Comparison of ENCODE assay signal across 19 cellular contexts in genomic region chr6:45703041-45703739, GRCh38.
DNase-seq lines count a peak whose midpoint lies in the region; ATAC-seq and TF ChIP-seq lines count a peak whose summit lies in the region.
"Had no signal": no experiment of that assay in that cellular context is flagged by ENCODE, and none has a peak within 500 bp of the region (broad histone marks: within the 10 kb centered on the region; RNA-seq: fewer than 3 reads in every experiment).

No MANE protein-coding gene starts in this region.

- H3K27me3 ChIP-seq in gastroesophageal sphincter: no peaks in the 10 kb centered on the region
- H3K27me3 ChIP-seq: BE2C, heart right ventricle, vagina had no signal

- no peaks in the 10 kb centered on the region for H3K9me3 ChIP-seq in gastroesophageal sphincter
- H3K9me3 ChIP-seq: BE2C, heart right ventricle, vagina had no signal

- no peak for TF ChIP-seq POLR2A in gastroesophageal sphincter (IDR thresholded peaks at IDR 0.05)

- no peak for TF ChIP-seq CTCF in gastroesophageal sphincter (IDR thresholded peaks at IDR 0.05)

- no peak overlapping the region for H3K27ac ChIP-seq in gastroesophageal sphincter
- H3K27ac ChIP-seq: heart right ventricle, vagina had no signal

- DNase-seq in ACHN (peak; percentile 25), GM03348 (ENCODE audit: low spot score) (peak; percentile 29), fibroblast of peridontal ligament (ENCODE audit: extremely low read depth) (peak; percentile 78), SHP77 treated with DMSO at 0.1 percent for 48 hours (lab: John Stamatoyannopoulos, UW) (no peak)
- DNase-seq in stimulated activated CD8-positive, alpha-beta memory T cell treated with anti-CD3 and anti-CD28 coated beads, Interleukin-4, amount 100 ng/mL, for 48 hours: no peak
- DNase-seq: activated naive CD4-positive, alpha-beta T cell treated with anti-CD3 and anti-CD28 coated beads, Interleukin-2, amount 50 U/mL, for 16 hours; BE2C; cerebellar nuclear complex; DMS 273 treated with DMSO at 0.1 percent for 48 hours; heart right ventricle; left cardiac atrium; NCI-H1092; NCI-H2171; NK-92 treated with Interleukin-12 subunit alpha and Interleukin-12 subunit beta, amount 100 ng/mL, for 24 hours; occipital lobe had no signal

- TF ChIP-seq EP300 in gastroesophageal sphincter (IDR thresholded peaks at IDR 0.05): no peak

- in situ Hi-C loops in ACHN (cut with HindIII; ENCODE audit: low pct_ligation_motif_present, low pct_unique_long_range_greater_than_20kb, low sequenced_read_pairs): no loop called here

- WGBS in gastroesophageal sphincter (ENCODE audit: low coverage in 1 of 2), 2 donors: 65 to 79% methylated on average over 3 of the region's 3 CpGs

- H3K4me3 ChIP-seq in gastroesophageal sphincter: no peak overlapping the region
- H3K4me3 ChIP-seq: heart right ventricle, vagina had no signal

- H3K36me3 ChIP-seq in gastroesophageal sphincter: no peaks in the 10 kb centered on the region
- H3K36me3 ChIP-seq: BE2C, heart right ventricle, vagina had no signal

- H3K4me1 ChIP-seq in gastroesophageal sphincter: no peaks in the 10 kb centered on the region
- H3K4me1 ChIP-seq: BE2C, heart right ventricle, vagina had no signal

- ATAC-seq in SK-N-SH treated with all-trans-retinoic acid at 6 μM for 48 hours (peak; percentile 70), gastroesophageal sphincter (no peak), HG02970 (IDR thresholded peaks at IDR 0.05; ENCODE audit: low FRiP score, unreplicated experiment) (no peak)
- ATAC-seq: heart right ventricle, left cardiac atrium had no signal

TF ChIP-seq in SK-N-SH treated with all-trans-retinoic acid at 6 μM for 48 hours, 23 proteins besides CTCF, POLR2A, EP300 and RAD21:
- no peak for TF ChIP-seq CSDC2 (CRISPR knock-in tag; IDR thresholded peaks at IDR 0.05)
TF ChIP-seq in SK-N-SH treated with all-trans-retinoic acid at 6 μM for 48 hours: peak in this region for 0.

Comparison
In these comparisons a context has a peak if more than half of its experiments do, and no peak if none do; other contexts are left out.
1. DNase-seq: peak in ACHN (single experiment), GM03348 (single experiment) and fibroblast of peridontal ligament (single experiment); none in SHP77 treated with DMSO at 0.1 percent for 48 hours (single experiment) and stimulated activated CD8-positive, alpha-beta memory T cell treated with anti-CD3 and anti-CD28 coated beads, Interleukin-4, amount 100 ng/mL, for 48 hours (single experiment).